In genomic region chr5:9692576-9692975, GRCh38 we compare ENCODE assay signal across 2 cellular contexts.
TF ChIP-seq lines count a peak whose summit lies in the region.

No MANE protein-coding gene starts in this region.

TF ChIP-seq in IMR-90, 13 proteins besides CTCF, POLR2A, EP300 and RAD21 (continued from another document):
- TF ChIP-seq USF2 (IDR thresholded peaks at IDR 0.05; ENCODE audit: low read depth, low read length) (no peak), RCOR1 (IDR thresholded peaks at IDR 0.05; ENCODE audit: insufficient replicate concordance, low read length) (no peak), RFX5 (IDR thresholded peaks at IDR 0.05; ENCODE audit: low read depth, low read length) (no peak), CEBPB (IDR thresholded peaks at IDR 0.05; ENCODE audit: low read depth, low read length) (no peak), SMC3 (IDR thresholded peaks at IDR 0.05; ENCODE audit: low read depth, low read length) (no peak), FOS (IDR thresholded peaks at IDR 0.05; ENCODE audit: low read depth, low read length) (no peak), MXI1 (IDR thresholded peaks at IDR 0.05; ENCODE audit: borderline replicate concordance, low read depth, low read length) (no peak), NFE2L2 (IDR thresholded peaks at IDR 0.05; ENCODE audit: low read depth, low read length) (peak; percentile 77), MAZ (IDR thresholded peaks at IDR 0.05; ENCODE audit: borderline replicate concordance, low read depth, low read length) (no peak)

TF ChIP-seq in K562, 482 proteins besides CTCF, POLR2A, EP300 and RAD21 (continued from another document):
- 0 out of 2 replicates have a peak, but pooled peaks have one; percentile 14 for TF ChIP-seq MAFG (tag; conservative IDR thresholded peaks at IDR 0.05)
